Comparison of ENCODE assay signal across 8 cellular contexts in the genomic region with DNA sequence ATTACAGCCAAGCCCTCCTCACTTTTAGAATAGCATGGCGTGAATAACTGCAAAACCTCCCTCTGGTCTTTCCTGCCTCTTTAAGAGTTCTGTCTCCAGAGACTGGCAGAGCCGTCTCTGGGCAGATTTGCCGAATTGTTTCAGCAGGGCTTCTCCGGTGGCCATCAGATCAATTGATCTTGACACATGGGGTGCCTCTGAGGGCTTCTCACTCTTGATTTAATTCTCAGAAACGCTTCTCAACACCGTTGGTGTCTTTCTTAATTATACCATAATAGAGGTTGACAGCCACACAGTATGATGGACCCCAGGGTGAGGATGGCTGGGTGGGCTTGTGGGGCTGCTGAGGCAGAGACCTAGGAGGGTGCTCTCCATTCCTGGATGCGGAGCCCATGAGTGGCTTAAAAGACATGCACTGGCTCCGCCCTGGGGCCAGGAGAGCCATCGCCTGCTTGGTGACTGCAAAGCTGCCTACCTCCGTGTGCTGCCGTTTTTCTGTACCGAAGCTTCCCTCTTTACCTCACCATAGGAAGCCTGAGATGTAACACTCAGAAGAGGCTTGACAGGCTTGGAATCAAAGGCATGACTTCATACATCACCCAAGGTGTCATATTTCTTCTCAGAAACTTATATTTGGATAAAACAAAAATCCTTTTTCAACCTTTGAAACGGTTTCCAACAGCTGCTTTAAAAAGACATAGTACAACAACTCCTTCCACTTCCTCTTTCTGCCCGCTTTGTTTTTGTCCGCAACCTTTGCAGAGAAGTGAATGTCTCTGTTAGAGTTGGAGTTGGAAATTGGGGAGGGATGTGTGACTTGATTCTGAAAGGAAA.
A peak's percentile ranks its signal among the peaks of the same experiment; 100 is the strongest.
DNase-seq lines count a peak whose midpoint lies in the region; ATAC-seq, FAIRE-seq and TF ChIP-seq lines count a peak whose summit lies in the region.

No MANE protein-coding gene starts in this region.

- 92% methylated on average over 15 of the region's 15 CpGs for WGBS in smooth muscle cell (ENCODE audit: low lambda C conversion rate)

- H2AFZ ChIP-seq in astrocyte (ENCODE audit: low read depth, low read length): no peak overlapping the region
- no peak overlapping the region for H2AFZ ChIP-seq in smooth muscle cell (ENCODE audit: low read depth)

- no peaks in the 10 kb centered on the region for H3K27me3 ChIP-seq in astrocyte (ENCODE audit: insufficient read depth, low read length)
- H3K27me3 ChIP-seq in smooth muscle cell (ENCODE audit: low read depth): no peaks in the 10 kb centered on the region

- H3K4me2 ChIP-seq in astrocyte (ENCODE audit: low read length) (peak overlapping the region; percentile 7), smooth muscle cell (no peak overlapping the region)

- TF ChIP-seq CTCF in GM20000 (IDR thresholded peaks at IDR 0.05; ENCODE audit: extremely low read depth, missing control alignments) (no peak), astrocyte (IDR thresholded peaks at IDR 0.05; ENCODE audit: insufficient read depth, low read depth, low read length) (no peak), smooth muscle cell (IDR thresholded peaks at IDR 0.05; ENCODE audit: borderline replicate concordance, insufficient read depth, poor library complexity, severe bottlenecking) (no peak), glutamatergic neuron (IDR thresholded peaks at IDR 0.05; ENCODE audit: partially characterized antibody, unreplicated experiment) (no peak)

- no peak for FAIRE-seq in astrocyte (lab: Jason Lieb, UNC)

- H3K27me3 Mint-ChIP-seq in astrocyte (ENCODE audit: low read depth, unreplicated experiment) (no peaks in the 10 kb centered on the region), glutamatergic neuron (ENCODE audit: unreplicated experiment) (peaks cover 11% of the 10 kb centered on the region)

- H4K20me1 ChIP-seq in astrocyte (ENCODE audit: insufficient read depth, low read length): peaks cover 85% of the 10 kb centered on the region
- peaks cover 91% of the 10 kb centered on the region for H4K20me1 ChIP-seq in smooth muscle cell (ENCODE audit: low read depth)

- H3K27ac Mint-ChIP-seq in astrocyte (ENCODE audit: unreplicated experiment): no peak overlapping the region
- no peak overlapping the region for H3K27ac Mint-ChIP-seq in glutamatergic neuron (ENCODE audit: unreplicated experiment)

- ATAC-seq in HG03520 (IDR thresholded peaks at IDR 0.05; ENCODE audit: unreplicated experiment): peak; percentile 66
- no peak for ATAC-seq in esophagus mucosa

- DNase-seq in ELF-1 (ENCODE audit: low read depth, low spot score) (peak; percentile 21), GM20000 (ENCODE audit: low spot score) (peak; percentile 57), astrocyte (ENCODE audit: low read depth) (no peak), smooth muscle cell (lab: John Stamatoyannopoulos, UW; ENCODE audit: unreplicated experiment) (no peak), NCI-H187 treated with DMSO at 0.1 percent for 48 hours (lab: John Stamatoyannopoulos, UW) (no peak), glutamatergic neuron (no peak)

- no peak overlapping the region for H3K27ac ChIP-seq in astrocyte (ENCODE audit: low read depth, low read length)
- no peak overlapping the region for H3K27ac ChIP-seq in smooth muscle cell (ENCODE audit: low read depth)

- H3K9me3 Mint-ChIP-seq in astrocyte (ENCODE audit: unreplicated experiment) (no peaks in the 10 kb centered on the region), glutamatergic neuron (ENCODE audit: unreplicated experiment) (no peaks in the 10 kb centered on the region)

- H3K36me3 Mint-ChIP-seq in astrocyte (ENCODE audit: low read depth, unreplicated experiment) (peaks cover 8% of the 10 kb centered on the region), glutamatergic neuron (ENCODE audit: unreplicated experiment) (no peaks in the 10 kb centered on the region)

- H3F3A ChIP-seq in smooth muscle cell (ENCODE audit: low read depth): no peaks in the 10 kb centered on the region

- H3K4me3 Mint-ChIP-seq in astrocyte (ENCODE audit: unreplicated experiment) (no peak overlapping the region), glutamatergic neuron (ENCODE audit: unreplicated experiment) (no peak overlapping the region)

- H3K9me3 ChIP-seq in astrocyte (ENCODE audit: insufficient read depth, low read depth, low read length) (no peaks in the 10 kb centered on the region), smooth muscle cell (replicated peaks; ENCODE audit: low read depth) (no peaks in the 10 kb centered on the region)

- peaks cover 77% of the 10 kb centered on the region for H3K4me1 Mint-ChIP-seq in astrocyte (ENCODE audit: low read depth, unreplicated experiment)
- peaks cover 22% of the 10 kb centered on the region for H3K4me1 Mint-ChIP-seq in glutamatergic neuron (ENCODE audit: low read depth, unreplicated experiment)

- H3K9ac ChIP-seq in astrocyte (ENCODE audit: low read length): no peak overlapping the region
- H3K9ac ChIP-seq in smooth muscle cell (ENCODE audit: low read depth): no peak overlapping the region

- H3K4me3 ChIP-seq in astrocyte (ENCODE audit: insufficient read depth, low read depth, low read length) (no peak overlapping the region), smooth muscle cell (no peak overlapping the region)

- H3K4me1 ChIP-seq in astrocyte (ENCODE audit: insufficient read depth, low read length): peaks cover 30% of the 10 kb centered on the region
- peaks cover 42% of the 10 kb centered on the region for H3K4me1 ChIP-seq in smooth muscle cell (ENCODE audit: low read depth)

- H3K36me3 ChIP-seq in astrocyte (ENCODE audit: insufficient read depth, low read length) (no peaks in the 10 kb centered on the region), smooth muscle cell (ENCODE audit: low read depth) (no peaks in the 10 kb centered on the region)

- H3K79me2 ChIP-seq in astrocyte (ENCODE audit: insufficient read depth, low read length) (peaks cover 93% of the 10 kb centered on the region), smooth muscle cell (ENCODE audit: low read depth) (peaks cover 93% of the 10 kb centered on the region)

Comparison
In these comparisons a context has a peak if more than half of its experiments do, and no peak if none do; other contexts are left out.
1. DNase-seq: peak in ELF-1 (single experiment) and GM20000 (single experiment); none in astrocyte (single experiment), smooth muscle cell (single experiment), NCI-H187 treated with DMSO at 0.1 percent for 48 hours (single experiment) and glutamatergic neuron (single experiment).